Comparison of ENCODE assay signal across 10 cellular contexts in genomic region chr7:65840446-65840845, GRCh38. TPM values are rescaled to one million over a fixed set of nuclear protein-coding genes. Genes with fewer than 3 reads are reported as not detected.
DNase-seq lines count a peak whose midpoint lies in the region; ATAC-seq and TF ChIP-seq lines count a peak whose summit lies in the region.
"Had no signal": no experiment of that assay in that cellular context is flagged by ENCODE, and none has a peak within 500 bp of the region (broad histone marks: within the 10 kb centered on the region; RNA-seq: fewer than 3 reads in every experiment).

No MANE protein-coding gene starts in this region.

- no peaks in the 10 kb centered on the region for H3K27me3 ChIP-seq in foreskin keratinocyte
- H3K27me3 ChIP-seq in transverse colon = no peaks in the 10 kb centered on the region
- H3K27me3 ChIP-seq: vagina had no signal

- in situ Hi-C loops in transverse colon (cut with MboI; ENCODE audit: low pct_ligation_motif_present in 1 of 4, low pct_unique_long_range_greater_than_20kb in 1 of 4, low sequenced_read_pairs in 3 of 4) = no loop called here

- peak overlapping the region; percentile 5 to 59 for H3K27ac Mint-ChIP-seq in stimulated activated naive CD8-positive, alpha-beta T cell treated with anti-CD3 and anti-CD28 coated beads, Interleukin-15, amount 100 ng/mL, for 72 hours

- no peak for TF ChIP-seq POLR2A in transverse colon (IDR thresholded peaks at IDR 0.05)

- peaks cover 3% of the 10 kb centered on the region for H3K4me1 Mint-ChIP-seq in stimulated activated naive CD8-positive, alpha-beta T cell treated with anti-CD3 and anti-CD28 coated beads, Interleukin-15, amount 100 ng/mL, for 72 hours

- intact Hi-C loops in transverse colon (cut with DNase I; ENCODE audit: low total_unique reads) = no loop called here

- H3K4me1 ChIP-seq in foreskin keratinocyte = no peaks in the 10 kb centered on the region
- H3K4me1 ChIP-seq in transverse colon = no peaks in the 10 kb centered on the region
- H3K4me1 ChIP-seq: vagina had no signal

- ATAC-seq in foreskin keratinocyte = peak; percentile 53
- no peak for ATAC-seq in stimulated activated naive CD8-positive, alpha-beta T cell treated with anti-CD3 and anti-CD28 coated beads, Interleukin-15, amount 100 ng/mL, for 72 hours

- H3K9me3 Mint-ChIP-seq in stimulated activated naive CD8-positive, alpha-beta T cell treated with anti-CD3 and anti-CD28 coated beads, Interleukin-15, amount 100 ng/mL, for 72 hours = no peaks in the 10 kb centered on the region

- H3K9me3 ChIP-seq in transverse colon = no peaks in the 10 kb centered on the region
- H3K9me3 ChIP-seq: vagina had no signal

- H3K4me3 ChIP-seq in transverse colon = no peak overlapping the region
- H3K4me3 ChIP-seq: vagina had no signal

- 92 to 100% methylated on average over 1 to 4 of the region's 4 CpGs for WGBS in transverse colon (ENCODE audit: low coverage in 1 of 2), 2 donors

- no peaks in the 10 kb centered on the region for H3K27me3 Mint-ChIP-seq in stimulated activated naive CD8-positive, alpha-beta T cell treated with anti-CD3 and anti-CD28 coated beads, Interleukin-15, amount 100 ng/mL, for 72 hours

- H3K36me3 ChIP-seq in transverse colon = no peaks in the 10 kb centered on the region
- H3K36me3 ChIP-seq: vagina had no signal

- H3K27ac ChIP-seq in foreskin keratinocyte (no peak overlapping the region), transverse colon (no peak overlapping the region)
- H3K27ac ChIP-seq: vagina had no signal

- no peak overlapping the region for H3K4me3 Mint-ChIP-seq in stimulated activated naive CD8-positive, alpha-beta T cell treated with anti-CD3 and anti-CD28 coated beads, Interleukin-15, amount 100 ng/mL, for 72 hours

- TF ChIP-seq EP300 in transverse colon (IDR thresholded peaks at IDR 0.05; ENCODE audit: low read depth) = no peak

- peak; percentile 8 for DNase-seq in activated effector memory CD4-positive, alpha-beta T cell treated with Interleukin-2 at 50 U/mL for 16 hours
- DNase-seq in activated effector memory CD4-positive, alpha-beta T cell treated with anti-CD3 and anti-CD28 coated beads, Interleukin-2, amount 50 U/mL, for 16 hours = no peak
- DNase-seq in NCI-H1694 (lab: John Stamatoyannopoulos, UW) = peak; percentile 19
- DNase-seq in foreskin keratinocyte = no peak
- DNase-seq in stimulated activated naive CD8-positive, alpha-beta T cell treated with anti-CD3 and anti-CD28 coated beads, Interleukin-15, amount 100 ng/mL, for 72 hours = no peak
- no peak for DNase-seq in transverse colon
- no peak for DNase-seq in stimulated activated CD4-positive, alpha-beta T cell treated with anti-CD3 and anti-CD28 coated beads, Interleukin-2, amount 100 ng/mL, for 48 hours
- no peak for DNase-seq in COR-L47 (lab: John Stamatoyannopoulos, UW)
- DNase-seq: NCI-H146 had no signal

- TF ChIP-seq CTCF in foreskin keratinocyte (conservative IDR thresholded peaks at IDR 0.05) (no peak), transverse colon (IDR thresholded peaks at IDR 0.05) (no peak)

RNA-seq across cellular contexts. Expression of gene VKORC1L1, which starts 32.4 kb away (rescaled TPM):
- total RNA-seq in foreskin keratinocyte = 18.0 and 19.1 TPM in 2 replicates
- polyA plus RNA-seq in foreskin keratinocyte = 9.6 and 14.2 TPM in 2 replicates
- 10 to 100 TPM; 16.0 to 25.8 (median 22.2) TPM for total RNA-seq in transverse colon

Comparison
In these comparisons a context has a peak if more than half of its experiments do, and no peak if none do; other contexts are left out.
1. DNase-seq: peak in activated effector memory CD4-positive, alpha-beta T cell treated with Interleukin-2 at 50 U/mL for 16 hours (single experiment) and NCI-H1694 (single experiment); none in activated effector memory CD4-positive, alpha-beta T cell treated with anti-CD3 and anti-CD28 coated beads, Interleukin-2, amount 50 U/mL, for 16 hours (single experiment), foreskin keratinocyte (0 of 2), stimulated activated naive CD8-positive, alpha-beta T cell treated with anti-CD3 and anti-CD28 coated beads, Interleukin-15, amount 100 ng/mL, for 72 hours (0 of 2), transverse colon (single experiment), stimulated activated CD4-positive, alpha-beta T cell treated with anti-CD3 and anti-CD28 coated beads, Interleukin-2, amount 100 ng/mL, for 48 hours (0 of 2) and COR-L47 (single experiment).